Comparison of ENCODE assay signal across 1 cellular context in the genomic region with DNA sequence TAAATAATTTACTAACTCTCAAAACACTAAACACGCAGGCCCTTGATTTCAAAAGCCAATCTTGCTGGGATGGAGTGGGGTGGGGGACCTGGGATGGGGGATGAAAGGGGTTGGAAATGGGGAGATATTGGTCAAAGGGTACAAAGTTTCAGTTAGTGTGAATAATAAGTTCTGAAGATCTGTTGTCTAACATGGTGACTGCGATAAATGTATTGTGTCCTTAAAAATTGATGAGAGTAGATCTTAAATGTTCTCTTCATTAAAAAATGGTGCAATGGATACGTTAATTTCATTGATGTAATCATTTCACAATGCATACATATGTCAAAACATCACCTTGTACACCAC.
TF ChIP-seq lines count a peak whose summit lies in the region.

No MANE protein-coding gene starts in this region.

TF ChIP-seq in H1, 55 proteins besides CTCF, POLR2A, EP300 and RAD21 (continued from another document):
- TF ChIP-seq CHD1 (IDR thresholded peaks at IDR 0.05; ENCODE audit: low read depth, low read length) (no peak), PHF8 (conservative IDR thresholded peaks at IDR 0.05; ENCODE audit: low read depth, low read length) (no peak), SP2 (IDR thresholded peaks at IDR 0.05; ENCODE audit: low read length) (no peak), NANOG (IDR thresholded peaks at IDR 0.05; ENCODE audit: insufficient read depth, low read depth, low read length, poor library complexity, severe bottlenecking) (no peak), SIN3A (conservative IDR thresholded peaks at IDR 0.05 in 1 of 2, IDR thresholded peaks at IDR 0.05 in 1 of 2; ENCODE audit: low read depth in 1 of 2, low read length in 2 of 2) (no peak), POLR2AphosphoS5 (IDR thresholded peaks at IDR 0.05; ENCODE audit: low read depth, low read length) (no peak), JUND (IDR thresholded peaks at IDR 0.05; ENCODE audit: low read length) (no peak), YY1 (IDR thresholded peaks at IDR 0.05; ENCODE audit: low read depth, low read length) (no peak), RBBP5 (IDR thresholded peaks at IDR 0.05; ENCODE audit: borderline replicate concordance, low read depth, low read length) (no peak), HDAC2 (IDR thresholded peaks at IDR 0.05; ENCODE audit: borderline replicate concordance in 1 of 2, low read depth in 2 of 2, low read length in 2 of 2) (no peak), HDAC6 (IDR thresholded peaks at IDR 0.05; ENCODE audit: low read depth, low read length) (no peak), RNF2 (IDR thresholded peaks at IDR 0.05; ENCODE audit: borderline replicate concordance, low read depth, low read length, missing control alignments, poor library complexity, severe bottlenecking) (no peak)
